Comparison of ENCODE assay signal across 7 cellular contexts in the genomic region with DNA sequence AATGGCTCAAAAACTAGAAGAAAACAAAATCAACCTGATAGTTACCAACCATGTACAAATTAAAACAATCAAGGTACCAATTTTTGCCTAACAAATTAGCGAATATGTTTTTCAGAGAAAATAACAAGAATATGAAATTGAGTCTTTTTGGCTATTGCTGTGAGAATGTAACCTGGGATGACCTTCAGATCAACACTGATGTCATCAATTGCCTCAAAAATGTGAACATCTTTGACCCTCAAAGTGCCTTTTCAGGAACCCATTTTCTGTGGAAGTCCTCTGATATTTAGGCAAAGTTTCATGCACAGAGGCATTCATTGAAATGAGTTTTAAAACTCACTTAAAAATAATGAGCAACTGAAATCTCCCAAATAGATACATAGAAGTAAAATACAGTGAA.
"Had no signal": no experiment of that assay in that cellular context is flagged by ENCODE, and none has a peak within 500 bp of the region (broad histone marks: within the 10 kb centered on the region; RNA-seq: fewer than 3 reads in every experiment).

No MANE protein-coding gene starts in this region.

- H3K4me3 ChIP-seq: K562 had no signal

- H3K9ac ChIP-seq: KMS-11 had no signal

- ATAC-seq: HepG2, K562 had no signal

- DNase-seq: IMR-90, KBM-7, KG1 had no signal

- H3K27ac ChIP-seq: HL-60, KMS-11 had no signal

- H3K4me2 ChIP-seq: KMS-11 had no signal
